20 cellular contexts compared by ENCODE assay signal in the genomic region with DNA sequence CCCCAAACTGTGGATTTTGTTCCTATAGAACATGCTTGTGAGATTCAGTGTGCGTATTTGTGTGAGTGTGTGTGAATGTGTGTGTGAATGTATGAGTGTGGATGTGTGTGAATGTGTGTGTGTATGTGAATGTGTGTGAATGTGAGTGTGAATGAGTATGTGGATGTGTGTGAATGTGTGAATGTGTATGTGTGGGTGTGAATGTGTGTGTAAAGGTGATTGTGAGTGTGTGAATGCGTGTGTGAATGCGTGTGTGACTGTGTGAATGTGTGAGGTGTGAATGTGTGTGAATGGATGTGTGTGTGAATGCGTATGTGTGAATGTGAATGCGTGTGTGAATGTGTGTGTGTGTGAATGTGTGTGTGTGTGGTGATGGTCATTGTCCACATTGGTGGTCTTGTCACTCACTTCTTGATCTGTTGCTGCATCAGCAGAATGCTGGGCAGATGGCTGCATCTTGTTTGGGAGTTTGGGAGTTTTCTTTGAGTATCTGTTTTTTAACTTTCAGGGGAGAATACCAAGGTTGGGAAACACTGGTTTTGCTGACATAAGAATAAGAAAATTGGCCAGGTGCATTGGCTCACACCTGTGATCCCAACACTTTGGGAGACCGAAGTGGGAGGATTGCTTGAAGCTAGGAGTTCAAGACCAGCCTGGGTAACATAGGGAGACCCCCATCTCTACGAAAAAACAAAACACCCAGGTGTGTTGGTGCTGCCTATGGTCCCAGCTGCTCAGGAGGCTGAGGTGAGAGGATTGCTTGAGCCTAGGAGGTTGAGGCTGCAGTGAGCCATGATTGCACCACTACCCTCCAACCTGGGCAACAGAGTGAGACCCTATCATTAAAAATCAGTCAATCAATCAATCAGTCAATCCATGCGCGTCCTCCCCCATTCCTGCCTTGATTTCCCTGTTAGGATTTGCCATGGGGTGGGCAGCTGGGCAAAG. TPM values are rescaled to one million over a fixed set of nuclear protein-coding genes. Genes with fewer than 3 reads are reported as not detected.
A peak's percentile ranks its signal among the peaks of the same experiment; 100 is the strongest.
DNase-seq lines count a peak whose midpoint lies in the region; ATAC-seq and TF ChIP-seq lines count a peak whose summit lies in the region.
"Had no signal": no experiment of that assay in that cellular context is flagged by ENCODE, and none has a peak within 500 bp of the region (broad histone marks: within the 10 kb centered on the region; RNA-seq: fewer than 3 reads in every experiment).

No MANE protein-coding gene starts in this region.

- no peaks in the 10 kb centered on the region for H3K9me3 ChIP-seq in Peyer's patch
- H3K9me3 ChIP-seq: ovary, sigmoid colon, SJSA1 had no signal

- no peak for TF ChIP-seq POLR2A in Peyer's patch (IDR thresholded peaks at IDR 0.05)

- peaks cover 19% of the 10 kb centered on the region for H3K36me3 Mint-ChIP-seq in GM23338 (ENCODE audit: low read depth)
- H3K36me3 Mint-ChIP-seq: activated naive CD4-positive, alpha-beta T cell treated with anti-CD3 and anti-CD28 coated beads, Interleukin-2, amount 50 U/mL, for 72 hours; memory B cell; natural killer cell had no signal

- H3K27ac Mint-ChIP-seq in GM23338, result no peak overlapping the region
- H3K27ac Mint-ChIP-seq: activated CD4-positive, alpha-beta T cell treated with anti-CD3 and anti-CD28 coated beads, Interleukin-2, amount 10 ng/mL, durations not matched to agents 7 days and 5 days; activated naive CD4-positive, alpha-beta T cell treated with anti-CD3 and anti-CD28 coated beads, Interleukin-2, amount 50 U/mL, for 72 hours; activated T-helper 1 cell treated with anti-CD3 and anti-CD28 coated beads, Interleukin-12 subunit alpha, Interleukin-12 subunit beta, Interleukin-2, Interleukin-4 antibody, amounts not matched to agents 30 ng/mL and 10 ng/mL and 1 ng/mL, durations not matched to agents 14 hours and 24 hours and 36 hours; memory B cell; natural killer cell had no signal

- peaks cover 15% of the 10 kb centered on the region for H3K9me3 Mint-ChIP-seq in GM23338
- H3K9me3 Mint-ChIP-seq: activated naive CD4-positive, alpha-beta T cell treated with anti-CD3 and anti-CD28 coated beads, Interleukin-2, amount 50 U/mL, for 72 hours; activated T-helper 1 cell treated with anti-CD3 and anti-CD28 coated beads, Interleukin-12 subunit alpha, Interleukin-12 subunit beta, Interleukin-2, Interleukin-4 antibody, amounts not matched to agents 30 ng/mL and 10 ng/mL and 1 ng/mL, durations not matched to agents 14 hours and 24 hours and 36 hours; natural killer cell had no signal

- TF ChIP-seq CTCF in GM23338 (conservative IDR thresholded peaks at IDR 0.05; ENCODE audit: low read depth in 2 of 2), result no peak
- TF ChIP-seq CTCF in Peyer's patch (IDR thresholded peaks at IDR 0.05), result no peak

- H3K27ac ChIP-seq in GM23338 (ENCODE audit: low read depth) (no peak overlapping the region), Peyer's patch (peak overlapping the region in 3 of 4 donors; percentile 78 to 96 (median 88))
- H3K27ac ChIP-seq: ovary, sigmoid colon, SJSA1, VCaP had no signal

- H2AFZ ChIP-seq in GM23338, result no peak overlapping the region

- H3K4me3 Mint-ChIP-seq in GM23338, result no peak overlapping the region
- H3K4me3 Mint-ChIP-seq: activated CD4-positive, alpha-beta T cell treated with anti-CD3 and anti-CD28 coated beads, Interleukin-2, amount 10 ng/mL, durations not matched to agents 7 days and 5 days; activated T-helper 1 cell treated with anti-CD3 and anti-CD28 coated beads, Interleukin-12 subunit alpha, Interleukin-12 subunit beta, Interleukin-2, Interleukin-4 antibody, amounts not matched to agents 30 ng/mL and 10 ng/mL and 1 ng/mL, durations not matched to agents 14 hours and 24 hours and 36 hours; memory B cell; natural killer cell had no signal

- no peak overlapping the region for H3K4me3 ChIP-seq in GM23338
- no peak overlapping the region for H3K4me3 ChIP-seq in Peyer's patch
- H3K4me3 ChIP-seq: ovary, sigmoid colon, SJSA1 had no signal

- DNase-seq in GM23338 (ENCODE audit: low spot score) (no peak), Peyer's patch (peak in 1 of 3 donors; percentile 31), posterior vena cava (ENCODE audit: low spot score) (peak; percentile 6), GDM1 (lab: John Stamatoyannopoulos, UW) (no peak)
- DNase-seq: activated CD4-positive, alpha-beta T cell treated with anti-CD3 and anti-CD28 coated beads, Interleukin-2, amount 10 ng/mL, durations not matched to agents 7 days and 5 days; cerebellar nuclear complex; effector memory CD4-positive, alpha-beta T cell; natural killer cell; NCI-H2081 treated with DMSO at 0.1 percent for 48 hours; ovary; sigmoid colon; T-helper 2 cell had no signal

- no peaks in the 10 kb centered on the region for H3F3A ChIP-seq in GM23338 (replicated peaks; ENCODE audit: low read depth)

- H3K36me3 ChIP-seq in GM23338 (ENCODE audit: insufficient read depth) (no peaks in the 10 kb centered on the region), Peyer's patch (no peaks in the 10 kb centered on the region)
- H3K36me3 ChIP-seq: ovary, sigmoid colon had no signal

- peaks cover 11% of the 10 kb centered on the region for H3K27me3 Mint-ChIP-seq in GM23338 (ENCODE audit: insufficient read depth, low read depth, poor library complexity)
- H3K27me3 Mint-ChIP-seq: activated CD4-positive, alpha-beta T cell treated with anti-CD3 and anti-CD28 coated beads, Interleukin-2, amount 10 ng/mL, durations not matched to agents 7 days and 5 days had no signal

- H3K4me1 ChIP-seq in GM23338 (ENCODE audit: insufficient read depth) (peaks cover 19% of the 10 kb centered on the region), Peyer's patch (peaks cover 0 to 54% (median 6%) of the 10 kb centered on the region in 4 donors)

- peaks cover 24% of the 10 kb centered on the region for H3K4me1 Mint-ChIP-seq in GM23338
- H3K4me1 Mint-ChIP-seq: activated CD4-positive, alpha-beta T cell treated with anti-CD3 and anti-CD28 coated beads, Interleukin-2, amount 10 ng/mL, durations not matched to agents 7 days and 5 days; memory B cell; natural killer cell had no signal

- H3K4me2 ChIP-seq in GM23338, result 0 out of 2 replicates have a peak overlapping the region, but pooled peaks have one; percentile 17

- H3K9me2 ChIP-seq in GM23338 (ENCODE audit: insufficient read depth), result no peaks in the 10 kb centered on the region

- no peaks in the 10 kb centered on the region for H3K27me3 ChIP-seq in GM23338 (ENCODE audit: insufficient read depth)
- no peaks in the 10 kb centered on the region for H3K27me3 ChIP-seq in Peyer's patch
- H3K27me3 ChIP-seq: ovary, sigmoid colon, SJSA1 had no signal

- H4K20me1 ChIP-seq in GM23338 (replicated peaks; ENCODE audit: insufficient read depth), result peaks cover 26% of the 10 kb centered on the region

- ATAC-seq in GM23338, result no peak
- peak; percentile 3 for ATAC-seq in esophagus mucosa
- no peak for ATAC-seq in GM21717 (IDR thresholded peaks at IDR 0.05; ENCODE audit: unreplicated experiment)
- no peak for ATAC-seq in GM19452 (IDR thresholded peaks at IDR 0.05; ENCODE audit: unreplicated experiment)
- ATAC-seq: activated naive CD4-positive, alpha-beta T cell treated with anti-CD3 and anti-CD28 coated beads, Interleukin-2, amount 50 U/mL, for 72 hours; natural killer cell had no signal

- H3K79me2 ChIP-seq in GM23338 (replicated peaks; ENCODE audit: insufficient read depth), result peaks cover 99% of the 10 kb centered on the region

- intact Hi-C loops in posterior vena cava (cut with DNase I), result no loop called here

TF ChIP-seq in GM23338, 12 proteins besides CTCF, POLR2A, EP300 and RAD21:
- no peak for TF ChIP-seq EZH2phosphoT487 (IDR thresholded peaks at IDR 0.05; ENCODE audit: unreplicated experiment)
- TF ChIP-seq ZNF331 (CRISPR knock-in tag; IDR thresholded peaks at IDR 0.05; ENCODE audit: low read depth), result no peak
- no peak for TF ChIP-seq JUNB (IDR thresholded peaks at IDR 0.05; ENCODE audit: unreplicated experiment)
- TF ChIP-seq NANOG (IDR thresholded peaks at IDR 0.05; ENCODE audit: borderline replicate concordance), result no peak
- TF ChIP-seq ZNF114 (CRISPR knock-in tag; IDR thresholded peaks at IDR 0.05), result no peak
- no peak for TF ChIP-seq POLR2AphosphoS5 (IDR thresholded peaks at IDR 0.05; ENCODE audit: low read depth)
- TF ChIP-seq CREB1 (CRISPR knock-in tag; IDR thresholded peaks at IDR 0.05; ENCODE audit: low read depth), result no peak

RNA-seq across cellular contexts. Expression of gene AGAP1, which starts 18.2 kb away (rescaled TPM):
- 25.1 and 27.9 TPM in 2 replicates for total RNA-seq in GM23338 (2014; rRNA removed; shearing (Covaris generic))
- polyA plus RNA-seq in GM23338 (2016; fragmentation: Nextera tagmentation; extraction: Ambion mirVana), result 13.3 and 16.4 TPM in 2 replicates
- 10 to 100 TPM; 55.7 to 79.1 (median 66.9) TPM for total RNA-seq in Peyer's patch
- total RNA-seq in esophagus mucosa, result 17.1 TPM
- total RNA-seq in posterior vena cava, result 10 to 100 TPM; 28.9 to 33.3 TPM
